ENCODE assay signal across 8 cellular contexts in the genomic region with DNA sequence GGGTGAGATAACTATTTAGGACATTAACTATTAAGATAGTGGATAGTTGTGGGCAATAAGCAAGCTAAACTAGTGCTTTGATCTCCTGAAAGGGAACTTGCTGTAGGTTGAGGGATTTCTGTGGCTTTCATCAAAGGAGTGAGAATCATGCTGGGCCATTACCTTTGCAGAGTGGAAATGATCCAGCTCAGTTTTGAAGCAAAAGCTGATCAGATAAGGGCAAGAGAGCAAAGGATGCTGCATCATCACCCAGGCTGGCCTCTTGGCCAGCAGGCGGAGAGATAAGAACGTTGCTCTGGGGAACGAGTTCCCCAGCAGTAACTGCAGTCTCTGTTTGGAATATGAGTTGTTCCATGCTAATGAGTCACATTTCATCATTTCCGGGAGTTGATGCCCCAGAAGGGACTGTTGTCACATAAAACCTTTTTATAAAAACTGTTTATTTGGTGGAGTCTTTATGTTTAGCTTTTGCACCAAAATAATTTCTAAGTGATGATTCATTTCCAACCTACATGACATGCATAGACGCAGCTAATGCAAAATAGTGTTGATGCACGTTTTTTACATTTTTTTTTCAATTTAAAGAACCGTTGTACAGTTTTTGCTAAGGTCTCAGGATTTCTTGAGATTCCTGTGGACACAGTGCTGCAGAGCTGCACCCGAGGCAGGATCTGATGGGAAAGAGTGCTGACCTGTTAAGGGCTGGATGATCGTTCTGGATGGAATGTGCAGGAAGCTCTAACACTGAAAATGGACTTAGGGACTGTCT.
DNase-seq lines count a peak whose midpoint lies in the region; ATAC-seq, FAIRE-seq and TF ChIP-seq lines count a peak whose summit lies in the region.

No MANE protein-coding gene starts in this region.

- peaks cover 0 to 10% of the 10 kb centered on the region in 2 donors for H3K4me1 ChIP-seq in right atrium auricular region
- peaks cover 0 to 8% (median 4%) of the 10 kb centered on the region in 3 donors for H3K4me1 ChIP-seq in esophagus squamous epithelium

- H3K27ac ChIP-seq in right atrium auricular region, result no peak overlapping the region
- no peak overlapping the region for H3K27ac ChIP-seq in esophagus squamous epithelium

- H3K27me3 Mint-ChIP-seq in activated CD8-positive, alpha-beta T cell treated with anti-CD3 and anti-CD28 coated beads, Interleukin-2, amount 10 ng/mL, durations not matched to agents 7 days and 5 days (ENCODE audit: low read depth), result no peaks in the 10 kb centered on the region

- H3K36me3 ChIP-seq in right atrium auricular region (no peaks in the 10 kb centered on the region), esophagus squamous epithelium (no peaks in the 10 kb centered on the region)

- no peak for DNase-seq in Right ventricle myocardium superior
- DNase-seq in right atrium auricular region (ENCODE audit: low spot score), result no peak
- no peak for DNase-seq in activated CD8-positive, alpha-beta T cell treated with anti-CD3 and anti-CD28 coated beads, Interleukin-2, amount 10 ng/mL, durations not matched to agents 7 days and 5 days
- peak; percentile 27 for DNase-seq in iPS-NIHi11 (ENCODE audit: low spot score)
- DNase-seq in urothelium cell line (ENCODE audit: low spot score), result peak; percentile 77
- DNase-seq in esophagus squamous epithelium (lab: John Stamatoyannopoulos, UW), result no peak
- no peak for DNase-seq in pons (ENCODE audit: low spot score)

- H3K4me3 ChIP-seq in right atrium auricular region, result no peak overlapping the region
- no peak overlapping the region for H3K4me3 ChIP-seq in esophagus squamous epithelium

- no peak for TF ChIP-seq POLR2A in esophagus squamous epithelium (IDR thresholded peaks at IDR 0.05)

- H3K27ac Mint-ChIP-seq in activated CD8-positive, alpha-beta T cell treated with anti-CD3 and anti-CD28 coated beads, Interleukin-2, amount 10 ng/mL, durations not matched to agents 7 days and 5 days, result no peak overlapping the region

- POLR2A ChIA-PET in activated CD8-positive, alpha-beta T cell treated with anti-CD3 and anti-CD28 coated beads, Interleukin-2, amount 10 ng/mL, durations not matched to agents 7 days and 5 days (lab: Charles Lee), result interaction anchor here (0.6 kb wide), 1 partner anchor 23 kb away, joined by 4 read pairs; no protein-coding TSS in a partner anchor

- peak; percentile 55 for ATAC-seq in Right ventricle myocardium superior (ENCODE audit: poor library complexity)
- peak; percentile 49 for ATAC-seq in activated CD8-positive, alpha-beta T cell treated with anti-CD3 and anti-CD28 coated beads, Interleukin-2, amount 10 ng/mL, durations not matched to agents 7 days and 5 days
- ATAC-seq in GM21381 (IDR thresholded peaks at IDR 0.05; ENCODE audit: unreplicated experiment), result no peak

- no peak overlapping the region for H3K4me3 Mint-ChIP-seq in activated CD8-positive, alpha-beta T cell treated with anti-CD3 and anti-CD28 coated beads, Interleukin-2, amount 10 ng/mL, durations not matched to agents 7 days and 5 days

- H3K9me3 ChIP-seq in right atrium auricular region (no peaks in the 10 kb centered on the region), esophagus squamous epithelium (no peaks in the 10 kb centered on the region)

- intact Hi-C loops in Right ventricle myocardium superior (cut with DNase I), result no loop called here
- intact Hi-C loops in esophagus squamous epithelium (cut with DNase I), result no loop called here

- H3K9me3 Mint-ChIP-seq in activated CD8-positive, alpha-beta T cell treated with anti-CD3 and anti-CD28 coated beads, Interleukin-2, amount 10 ng/mL, durations not matched to agents 7 days and 5 days (ENCODE audit: insufficient read depth), result no peaks in the 10 kb centered on the region

- peak in 1 of 2 donors; percentile 46 for TF ChIP-seq CTCF in right atrium auricular region (IDR thresholded peaks at IDR 0.05)
- TF ChIP-seq CTCF in esophagus squamous epithelium (IDR thresholded peaks at IDR 0.05), result peak in 1 of 6 experiments; percentile 16

- WGBS in esophagus squamous epithelium, 2 donors, result 14 to 17% methylated on average over 8 to 9 of the region's 9 CpGs

- no peak for FAIRE-seq in urothelium cell line (lab: Jason Lieb, UNC)

- H3K36me3 Mint-ChIP-seq in activated CD8-positive, alpha-beta T cell treated with anti-CD3 and anti-CD28 coated beads, Interleukin-2, amount 10 ng/mL, durations not matched to agents 7 days and 5 days (ENCODE audit: low read depth), result no peaks in the 10 kb centered on the region

- CTCF ChIA-PET in activated CD8-positive, alpha-beta T cell treated with anti-CD3 and anti-CD28 coated beads, Interleukin-2, amount 10 ng/mL, durations not matched to agents 7 days and 5 days (lab: Charles Lee), result interaction anchor here (0.9 to 1.4 kb wide), 2 partner anchors 42 to 85 kb away, joined by 3 read pairs; no protein-coding TSS in a partner anchor

- H3K27me3 ChIP-seq in right atrium auricular region (no peaks in the 10 kb centered on the region), esophagus squamous epithelium (no peaks in the 10 kb centered on the region)

- peaks cover 3% of the 10 kb centered on the region for H3K4me1 Mint-ChIP-seq in activated CD8-positive, alpha-beta T cell treated with anti-CD3 and anti-CD28 coated beads, Interleukin-2, amount 10 ng/mL, durations not matched to agents 7 days and 5 days (ENCODE audit: low read depth)

Comparison
In these comparisons a context has a peak if more than half of its experiments do, and no peak if none do; other contexts are left out.
1. DNase-seq: peak in iPS-NIHi11 (single experiment) and urothelium cell line (single experiment); none in Right ventricle myocardium superior (single experiment), right atrium auricular region (single experiment), activated CD8-positive, alpha-beta T cell treated with anti-CD3 and anti-CD28 coated beads, Interleukin-2, amount 10 ng/mL, durations not matched to agents 7 days and 5 days (single experiment), esophagus squamous epithelium (single experiment) and pons (single experiment).